Comparison of ENCODE assay signal across 9 cellular contexts in the genomic region with DNA sequence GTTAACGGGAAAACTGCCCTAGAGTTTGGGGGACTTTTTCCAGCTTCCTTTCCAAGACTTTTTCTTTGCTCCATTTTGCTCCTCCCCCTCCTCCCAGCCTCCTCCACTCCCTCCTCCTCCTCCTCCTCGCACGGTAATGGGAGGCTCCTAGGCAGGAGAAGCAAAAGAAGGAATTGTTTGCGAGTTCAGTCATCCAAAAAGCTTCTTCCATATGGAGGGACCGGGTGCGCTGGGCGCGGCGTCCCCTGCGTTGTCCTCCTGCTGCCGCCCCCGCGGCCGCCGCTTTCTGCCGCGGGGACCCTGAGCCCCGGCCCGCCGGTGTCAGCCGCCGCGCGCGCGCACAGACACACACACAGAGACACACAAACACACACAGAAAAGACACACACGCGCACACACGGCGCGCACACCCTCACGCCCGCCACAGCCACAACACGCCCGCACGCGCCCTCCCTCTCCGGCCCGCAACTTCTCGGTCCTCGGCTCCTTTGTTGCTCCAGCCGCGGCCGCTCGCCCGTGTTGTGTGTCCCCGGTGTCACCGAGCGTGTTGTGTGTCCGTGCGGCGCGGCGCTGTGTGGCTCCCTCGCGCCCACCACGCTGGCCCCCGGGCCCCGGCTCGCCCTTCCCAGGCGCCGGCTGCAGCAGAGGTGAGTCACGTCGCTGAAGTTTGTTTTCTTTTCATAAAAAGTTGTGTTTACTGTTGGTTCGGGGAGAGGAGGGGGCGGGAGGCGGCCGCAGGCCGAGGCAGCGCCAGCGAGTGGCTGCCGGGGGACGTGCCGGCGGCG. TPM values are rescaled to one million over a fixed set of nuclear protein-coding genes. Genes with fewer than 3 reads are reported as not detected.
DNase-seq lines count a peak whose midpoint lies in the region; ATAC-seq lines count a peak whose summit lies in the region.
"Had no signal": no experiment of that assay in that cellular context is flagged by ENCODE, and none has a peak within 500 bp of the region (broad histone marks: within the 10 kb centered on the region; RNA-seq: fewer than 3 reads in every experiment).

Gene BOC (plus strand): TSS at position 188 of the 785 bp plus-strand sequence. CDS start 38,246 bp downstream, outside the sequence.

- peaks cover 9% of the 10 kb centered on the region for H3K4me1 Mint-ChIP-seq in activated CD4-positive, alpha-beta T cell treated with anti-CD3 and anti-CD28 coated beads, Interleukin-2, amount 10 ng/mL, durations not matched to agents 24 days and 14 days

- H3K27ac ChIP-seq in cingulate gyrus (ENCODE audit: low read depth, low read length) = peak within 1 kb of the TSS; percentile 69

- H3K27ac Mint-ChIP-seq in activated CD4-positive, alpha-beta T cell treated with anti-CD3 and anti-CD28 coated beads, Interleukin-2, amount 10 ng/mL, durations not matched to agents 24 days and 14 days = peak within 1 kb of the TSS; percentile 2

- H3K36me3 Mint-ChIP-seq in activated CD4-positive, alpha-beta T cell treated with anti-CD3 and anti-CD28 coated beads, Interleukin-2, amount 10 ng/mL, durations not matched to agents 24 days and 14 days (ENCODE audit: low read depth) = peaks cover 3% of the 10 kb centered on the region

- H3K27me3 Mint-ChIP-seq in activated CD4-positive, alpha-beta T cell treated with anti-CD3 and anti-CD28 coated beads, Interleukin-2, amount 10 ng/mL, durations not matched to agents 24 days and 14 days = peaks cover 85% of the 10 kb centered on the region

- no peak for DNase-seq in activated CD4-positive, alpha-beta T cell treated with anti-CD3 and anti-CD28 coated beads, Interleukin-2, amount 10 ng/mL, durations not matched to agents 24 days and 14 days
- DNase-seq in activated CD4-positive, alpha-beta T cell treated with anti-CD3 and anti-CD28 coated beads, Interleukin-2, amount 50 U/mL, for 4 hours = no peak
- DNase-seq in NCI-H69 (lab: John Stamatoyannopoulos, UW) = peak; percentile 73
- no peak for DNase-seq in left colon
- DNase-seq in stimulated activated naive CD8-positive, alpha-beta T cell treated with anti-CD3 and anti-CD28 coated beads, Interleukin-15, Interleukin-2, amounts not matched to agents 100 U/mL and 50 U/mL, for 24 hours = peak; percentile 15
- no peak for DNase-seq in NOMO-1 treated with dmso at 0.1 percent for 144 hours (lab: John Stamatoyannopoulos, UW; ENCODE audit: unreplicated experiment)

- H3K9me3 Mint-ChIP-seq in activated CD4-positive, alpha-beta T cell treated with anti-CD3 and anti-CD28 coated beads, Interleukin-2, amount 10 ng/mL, durations not matched to agents 24 days and 14 days = no peaks in the 10 kb centered on the region

- ATAC-seq in left colon (peak; percentile 40), GM18517 (IDR thresholded peaks at IDR 0.05; ENCODE audit: unreplicated experiment) (no peak)
- ATAC-seq in stimulated activated naive CD8-positive, alpha-beta T cell treated with anti-CD3 and anti-CD28 coated beads, Interleukin-15, Interleukin-2, amounts not matched to agents 100 U/mL and 50 U/mL, for 24 hours = peak; percentile 34

- intact Hi-C loops in activated CD4-positive, alpha-beta T cell treated with anti-CD3 and anti-CD28 coated beads, Interleukin-2, amount 10 ng/mL, durations not matched to agents 24 days and 14 days (cut with micrococcal nuclease) = loop anchor here (10.0 kb wide), 1 partner anchor 157 kb away; no protein-coding TSS in a partner anchor
- intact Hi-C loops in left colon (cut with DNase I, micrococcal nuclease) = loop anchor here in 1 of 2 donors (10.0 kb wide), 1 partner anchor 73 kb away; no protein-coding TSS in a partner anchor

- H3K4me3 Mint-ChIP-seq in activated CD4-positive, alpha-beta T cell treated with anti-CD3 and anti-CD28 coated beads, Interleukin-2, amount 10 ng/mL, durations not matched to agents 24 days and 14 days = peak within 1 kb of the TSS; percentile 77

RNA-seq across cellular contexts. Expression of gene BOC, which starts in this region (rescaled TPM):
- 1.4 and 1.9 TPM in 2 replicates for total RNA-seq in activated CD4-positive, alpha-beta T cell treated with anti-CD3 and anti-CD28 coated beads, Interleukin-2, amount 10 ng/mL, durations not matched to agents 24 days and 14 days
- 10 to 100 TPM in 1 of 2 donors, 1 to 10 TPM in 1; 4.2 to 10.6 TPM for total RNA-seq in left colon
- total RNA-seq: mononuclear cell had no signal

Comparison
In these comparisons a context has a peak if more than half of its experiments do, and no peak if none do; other contexts are left out.
1. DNase-seq: peak in NCI-H69 (single experiment) and stimulated activated naive CD8-positive, alpha-beta T cell treated with anti-CD3 and anti-CD28 coated beads, Interleukin-15, Interleukin-2, amounts not matched to agents 100 U/mL and 50 U/mL, for 24 hours (single experiment); none in activated CD4-positive, alpha-beta T cell treated with anti-CD3 and anti-CD28 coated beads, Interleukin-2, amount 10 ng/mL, durations not matched to agents 24 days and 14 days (single experiment), activated CD4-positive, alpha-beta T cell treated with anti-CD3 and anti-CD28 coated beads, Interleukin-2, amount 50 U/mL, for 4 hours (0 of 2), left colon (0 of 2) and NOMO-1 treated with dmso at 0.1 percent for 144 hours (single experiment).